1 cellular context compared by ENCODE assay signal in the genomic region with DNA sequence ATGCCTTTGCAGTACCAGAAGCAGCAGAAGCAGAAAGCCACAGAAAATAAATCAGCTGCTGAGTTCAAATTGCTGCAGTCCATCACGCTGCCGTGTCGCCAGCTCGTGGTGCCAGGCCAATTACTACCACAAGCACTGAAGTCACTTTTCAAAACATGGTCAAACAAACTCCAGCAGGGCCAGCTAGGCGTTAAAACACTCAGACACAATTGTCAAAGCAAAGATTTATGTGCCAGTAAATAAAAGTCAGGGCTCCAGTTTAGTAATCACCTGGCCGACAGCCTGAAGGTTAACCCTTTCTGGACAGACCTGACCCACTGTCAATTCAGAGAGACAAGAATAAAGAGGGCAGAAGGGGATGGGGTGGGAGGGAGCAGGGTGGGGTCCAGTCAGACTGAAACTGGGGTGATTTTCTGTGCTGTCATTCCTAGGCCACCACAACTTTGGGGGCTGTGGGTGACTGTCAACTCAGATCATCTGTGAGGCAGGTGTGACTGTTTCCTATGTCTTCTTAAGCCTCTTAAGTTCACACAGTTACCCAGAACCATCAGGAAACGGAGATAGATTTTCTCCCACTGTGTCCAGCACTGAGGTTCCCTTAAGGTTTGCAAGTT.
A peak's percentile ranks its signal among the peaks of the same experiment; 100 is the strongest.
TF ChIP-seq lines count a peak whose summit lies in the region.

No MANE protein-coding gene starts in this region.

TF ChIP-seq in GM12878, 131 proteins besides CTCF, POLR2A, EP300 and RAD21 (continued from another document and continues in another):
- no peak for TF ChIP-seq SKIL (IDR thresholded peaks at IDR 0.05; ENCODE audit: low read depth, poor library complexity, severe bottlenecking)
- TF ChIP-seq CEBPB (IDR thresholded peaks at IDR 0.05; ENCODE audit: borderline replicate concordance in 1 of 2, low read depth in 2 of 2, low read length in 2 of 2): 0 out of 4 replicates have a peak, but pooled peaks of 1 of the 2 experiments have one; percentile 52
- TF ChIP-seq E2F4 (IDR thresholded peaks at IDR 0.05; ENCODE audit: low read depth, low read length): no peak
- TF ChIP-seq ZBTB33 (IDR thresholded peaks at IDR 0.05): no peak
- no peak for TF ChIP-seq IRF5 (IDR thresholded peaks at IDR 0.05; ENCODE audit: borderline replicate concordance)
- TF ChIP-seq ZNF622 (IDR thresholded peaks at IDR 0.05): no peak
- TF ChIP-seq, protein P1, sequence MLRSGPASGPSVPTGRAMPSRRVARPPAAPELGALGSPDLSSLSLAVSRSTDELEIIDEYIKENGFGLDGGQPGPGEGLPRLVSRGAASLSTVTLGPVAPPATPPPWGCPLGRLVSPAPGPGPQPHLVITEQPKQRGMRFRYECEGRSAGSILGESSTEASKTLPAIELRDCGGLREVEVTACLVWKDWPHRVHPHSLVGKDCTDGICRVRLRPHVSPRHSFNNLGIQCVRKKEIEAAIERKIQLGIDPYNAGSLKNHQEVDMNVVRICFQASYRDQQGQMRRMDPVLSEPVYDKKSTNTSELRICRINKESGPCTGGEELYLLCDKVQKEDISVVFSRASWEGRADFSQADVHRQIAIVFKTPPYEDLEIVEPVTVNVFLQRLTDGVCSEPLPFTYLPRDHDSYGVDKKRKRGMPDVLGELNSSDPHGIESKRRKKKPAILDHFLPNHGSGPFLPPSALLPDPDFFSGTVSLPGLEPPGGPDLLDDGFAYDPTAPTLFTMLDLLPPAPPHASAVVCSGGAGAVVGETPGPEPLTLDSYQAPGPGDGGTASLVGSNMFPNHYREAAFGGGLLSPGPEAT (IDR thresholded peaks at IDR 0.05; ENCODE audit: low read depth): peak; percentile 9; the same call in 1 of the 2 replicates
- TF ChIP-seq BRCA1 (IDR thresholded peaks at IDR 0.05; ENCODE audit: low read depth, low read length): no peak
- no peak for TF ChIP-seq CHD1 (IDR thresholded peaks at IDR 0.05; ENCODE audit: low read depth, low read length)
- TF ChIP-seq CREB1 (IDR thresholded peaks at IDR 0.05; ENCODE audit: low read depth): peak; percentile 69
- no peak for TF ChIP-seq CHD2 (IDR thresholded peaks at IDR 0.05; ENCODE audit: borderline replicate concordance, low read depth, low read length)
- peak; percentile 87 for TF ChIP-seq BCL11A (IDR thresholded peaks at IDR 0.05; ENCODE audit: low read depth, low read length)
- no peak for TF ChIP-seq USF2 (IDR thresholded peaks at IDR 0.05; ENCODE audit: borderline replicate concordance, low read depth, low read length)
- no peak for TF ChIP-seq ZNF217 (IDR thresholded peaks at IDR 0.05)
- TF ChIP-seq NFYA (IDR thresholded peaks at IDR 0.05; ENCODE audit: borderline replicate concordance, low read depth, low read length): no peak
- 0 out of 2 replicates have a peak, but pooled peaks have one; percentile 22 for TF ChIP-seq NBN (IDR thresholded peaks at IDR 0.05)
- TF ChIP-seq KLF5 (IDR thresholded peaks at IDR 0.05; ENCODE audit: partially characterized antibody): peak; percentile 39
- no peak; the same call in 1 of the 2 replicates for TF ChIP-seq ZBTB4 (CRISPR knock-in tag; IDR thresholded peaks at IDR 0.05)
- no peak for TF ChIP-seq ZSCAN29 (IDR thresholded peaks at IDR 0.05)
- peak; percentile 52 for TF ChIP-seq IKZF1 (conservative IDR thresholded peaks at IDR 0.05)
- peak; percentile 84 for TF ChIP-seq CREM (IDR thresholded peaks at IDR 0.05; ENCODE audit: low read depth)
- TF ChIP-seq, protein P2, sequence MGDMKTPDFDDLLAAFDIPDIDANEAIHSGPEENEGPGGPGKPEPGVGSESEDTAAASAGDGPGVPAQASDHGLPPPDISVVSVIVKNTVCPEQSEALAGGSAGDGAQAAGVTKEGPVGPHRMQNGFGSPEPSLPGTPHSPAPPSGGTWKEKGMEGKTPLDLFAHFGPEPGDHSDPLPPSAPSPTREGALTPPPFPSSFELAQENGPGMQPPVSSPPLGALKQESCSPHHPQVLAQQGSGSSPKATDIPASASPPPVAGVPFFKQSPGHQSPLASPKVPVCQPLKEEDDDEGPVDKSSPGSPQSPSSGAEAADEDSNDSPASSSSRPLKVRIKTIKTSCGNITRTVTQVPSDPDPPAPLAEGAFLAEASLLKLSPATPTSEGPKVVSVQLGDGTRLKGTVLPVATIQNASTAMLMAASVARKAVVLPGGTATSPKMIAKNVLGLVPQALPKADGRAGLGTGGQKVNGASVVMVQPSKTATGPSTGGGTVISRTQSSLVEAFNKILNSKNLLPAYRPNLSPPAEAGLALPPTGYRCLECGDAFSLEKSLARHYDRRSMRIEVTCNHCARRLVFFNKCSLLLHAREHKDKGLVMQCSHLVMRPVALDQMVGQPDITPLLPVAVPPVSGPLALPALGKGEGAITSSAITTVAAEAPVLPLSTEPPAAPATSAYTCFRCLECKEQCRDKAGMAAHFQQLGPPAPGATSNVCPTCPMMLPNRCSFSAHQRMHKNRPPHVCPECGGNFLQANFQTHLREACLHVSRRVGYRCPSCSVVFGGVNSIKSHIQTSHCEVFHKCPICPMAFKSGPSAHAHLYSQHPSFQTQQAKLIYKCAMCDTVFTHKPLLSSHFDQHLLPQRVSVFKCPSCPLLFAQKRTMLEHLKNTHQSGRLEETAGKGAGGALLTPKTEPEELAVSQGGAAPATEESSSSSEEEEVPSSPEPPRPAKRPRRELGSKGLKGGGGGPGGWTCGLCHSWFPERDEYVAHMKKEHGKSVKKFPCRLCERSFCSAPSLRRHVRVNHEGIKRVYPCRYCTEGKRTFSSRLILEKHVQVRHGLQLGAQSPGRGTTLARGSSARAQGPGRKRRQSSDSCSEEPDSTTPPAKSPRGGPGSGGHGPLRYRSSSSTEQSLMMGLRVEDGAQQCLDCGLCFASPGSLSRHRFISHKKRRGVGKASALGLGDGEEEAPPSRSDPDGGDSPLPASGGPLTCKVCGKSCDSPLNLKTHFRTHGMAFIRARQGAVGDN (IDR thresholded peaks at IDR 0.05): no peak
- TF ChIP-seq NR2C1 (IDR thresholded peaks at IDR 0.05): no peak
- TF ChIP-seq CBX3 (IDR thresholded peaks at IDR 0.05; ENCODE audit: borderline replicate concordance, low read depth): no peak
- TF ChIP-seq RAD51 (IDR thresholded peaks at IDR 0.05): 0 out of 2 replicates have a peak, but pooled peaks have one; percentile 8
- TF ChIP-seq E2F8 (IDR thresholded peaks at IDR 0.05; ENCODE audit: low read depth, partially characterized antibody): no peak
- peak; percentile 26 to 54; a peak in 2 of 4 replicates for TF ChIP-seq BHLHE40 (IDR thresholded peaks at IDR 0.05; ENCODE audit: borderline replicate concordance in 1 of 2, low read depth in 2 of 2, low read length in 1 of 2)
- no peak for TF ChIP-seq SPI1 (IDR thresholded peaks at IDR 0.05; ENCODE audit: borderline replicate concordance, insufficient read depth, low read depth, low read length)
- no peak for TF ChIP-seq FOXK2 (IDR thresholded peaks at IDR 0.05)
- TF ChIP-seq ZNF384 (IDR thresholded peaks at IDR 0.05; ENCODE audit: borderline replicate concordance, low read depth, low read length): no peak
- TF ChIP-seq MYB (IDR thresholded peaks at IDR 0.05; ENCODE audit: borderline replicate concordance, low read depth, low read length): no peak
